23 cellular contexts compared by ENCODE assay signal in genomic region chr4:181835348-181835747, GRCh38.
"Had no signal": no experiment of that assay in that cellular context is flagged by ENCODE, and none has a peak within 500 bp of the region (broad histone marks: within the 10 kb centered on the region; RNA-seq: fewer than 3 reads in every experiment).

No MANE protein-coding gene starts in this region.

- H3K9ac ChIP-seq: neural progenitor cell had no signal

- H3K27me3 Mint-ChIP-seq: activated naive CD8-positive, alpha-beta T cell; central memory CD8-positive, alpha-beta T cell; effector memory CD8-positive, alpha-beta T cell; naive thymus-derived CD4-positive, alpha-beta T cell; stimulated activated naive B cell treated with anti-CD40 and anti-IgM and Interleukin-4, amounts not matched to agents 10 μg/mL and 1 μg/mL and 100 μg/mL, for 72 hours had no signal

- H3K4me3 Mint-ChIP-seq: activated naive CD8-positive, alpha-beta T cell; activated T-cell treated with anti-CD3 and anti-CD28 coated beads, Interleukin-2, amount 50 U/mL, for 4 hours; central memory CD8-positive, alpha-beta T cell; effector memory CD8-positive, alpha-beta T cell; naive thymus-derived CD4-positive, alpha-beta T cell; neural progenitor cell; stimulated activated naive B cell treated with anti-CD40 and anti-IgM and Interleukin-4, amounts not matched to agents 10 μg/mL and 1 μg/mL and 100 μg/mL, for 72 hours had no signal

- DNase-seq: activated CD4-positive, alpha-beta T cell treated with anti-CD3 and anti-CD28 coated beads for 1 hour; activated CD4-positive, alpha-beta T cell treated with anti-CD3 and anti-CD28 coated beads, Interleukin-2, amount 50 U/mL, for 4 hours; activated CD8-positive, alpha-beta memory T cell treated with anti-CD3 and anti-CD28 coated beads, Interleukin-2, amount 50 U/mL, for 48 hours; activated naive CD4-positive, alpha-beta T cell; activated T-cell treated with anti-CD3 and anti-CD28 coated beads, Interleukin-2, amount 50 U/mL, for 4 hours; adrenal gland; brain microvascular endothelial cell; effector memory CD8-positive, alpha-beta T cell; left lung; naive thymus-derived CD4-positive, alpha-beta T cell; retina; sigmoid colon; stimulated activated CD4-positive, alpha-beta T cell treated with anti-CD3 and anti-CD28 coated beads, Interleukin-2, amount 100 ng/mL, for 48 hours; stimulated activated CD8-positive, alpha-beta memory T cell treated with anti-CD3 and anti-CD28 coated beads, Interleukin-4, amount 100 ng/mL, for 48 hours; stimulated activated naive B cell treated with anti-CD40 and anti-IgM and Interleukin-4, amounts not matched to agents 10 μg/mL and 1 μg/mL and 100 μg/mL, for 72 hours; transverse colon had no signal

- H3K4me1 Mint-ChIP-seq: central memory CD8-positive, alpha-beta T cell; naive thymus-derived CD4-positive, alpha-beta T cell; stimulated activated naive B cell treated with anti-CD40 and anti-IgM and Interleukin-4, amounts not matched to agents 10 μg/mL and 1 μg/mL and 100 μg/mL, for 72 hours had no signal

- H3K4me2 ChIP-seq: neural progenitor cell had no signal

- H3K4me3 ChIP-seq: adrenal gland, ascending aorta, left lung, lung, neural progenitor cell, sigmoid colon, transverse colon had no signal

- ATAC-seq: activated T-cell treated with anti-CD3 and anti-CD28 coated beads, Interleukin-2, amount 50 U/mL, for 4 hours; effector memory CD8-positive, alpha-beta T cell; left lung; naive thymus-derived CD4-positive, alpha-beta T cell; stimulated activated naive B cell treated with anti-CD40 and anti-IgM and Interleukin-4, amounts not matched to agents 10 μg/mL and 1 μg/mL and 100 μg/mL, for 72 hours had no signal

- H3K27ac ChIP-seq: adrenal gland, ascending aorta, brain microvascular endothelial cell, left lung, neural progenitor cell, sigmoid colon, transverse colon had no signal

- H3K36me3 ChIP-seq: adrenal gland, ascending aorta, brain microvascular endothelial cell, left lung, neural progenitor cell, sigmoid colon, transverse colon had no signal

- H3K9me3 ChIP-seq: adrenal gland, ascending aorta, left lung had no signal

- H3K9me3 Mint-ChIP-seq: central memory CD8-positive, alpha-beta T cell had no signal

- H3K27ac Mint-ChIP-seq: activated naive CD8-positive, alpha-beta T cell; activated T-helper 2 cell treated with anti-CD3 and anti-CD28 coated beads, Interferon-gamma antibody, Interleukin-2, Interleukin-4, amounts not matched to agents 10 μg/mL and 5 μg/mL and 100 μg/mL, durations not matched to agents 14 hours and 24 hours and 36 hours; effector memory CD8-positive, alpha-beta T cell; naive thymus-derived CD4-positive, alpha-beta T cell; neural progenitor cell; progenitor cell of endocrine pancreas; stimulated activated naive B cell treated with anti-CD40 and anti-IgM and Interleukin-4, amounts not matched to agents 10 μg/mL and 1 μg/mL and 100 μg/mL, for 72 hours had no signal

- H2AFZ ChIP-seq: neural progenitor cell had no signal

- H3K27me3 ChIP-seq: adrenal gland, ascending aorta, brain microvascular endothelial cell, left lung, neural progenitor cell, sigmoid colon, transverse colon had no signal

- H3K36me3 Mint-ChIP-seq: activated naive CD8-positive, alpha-beta T cell; naive thymus-derived CD4-positive, alpha-beta T cell; neural progenitor cell; stimulated activated naive B cell treated with anti-CD40 and anti-IgM and Interleukin-4, amounts not matched to agents 10 μg/mL and 1 μg/mL and 100 μg/mL, for 72 hours had no signal

- H3K4me1 ChIP-seq: adrenal gland, ascending aorta, left lung, neural progenitor cell, sigmoid colon, transverse colon had no signal
